Comparison of ENCODE assay signal across 8 cellular contexts in the genomic region with DNA sequence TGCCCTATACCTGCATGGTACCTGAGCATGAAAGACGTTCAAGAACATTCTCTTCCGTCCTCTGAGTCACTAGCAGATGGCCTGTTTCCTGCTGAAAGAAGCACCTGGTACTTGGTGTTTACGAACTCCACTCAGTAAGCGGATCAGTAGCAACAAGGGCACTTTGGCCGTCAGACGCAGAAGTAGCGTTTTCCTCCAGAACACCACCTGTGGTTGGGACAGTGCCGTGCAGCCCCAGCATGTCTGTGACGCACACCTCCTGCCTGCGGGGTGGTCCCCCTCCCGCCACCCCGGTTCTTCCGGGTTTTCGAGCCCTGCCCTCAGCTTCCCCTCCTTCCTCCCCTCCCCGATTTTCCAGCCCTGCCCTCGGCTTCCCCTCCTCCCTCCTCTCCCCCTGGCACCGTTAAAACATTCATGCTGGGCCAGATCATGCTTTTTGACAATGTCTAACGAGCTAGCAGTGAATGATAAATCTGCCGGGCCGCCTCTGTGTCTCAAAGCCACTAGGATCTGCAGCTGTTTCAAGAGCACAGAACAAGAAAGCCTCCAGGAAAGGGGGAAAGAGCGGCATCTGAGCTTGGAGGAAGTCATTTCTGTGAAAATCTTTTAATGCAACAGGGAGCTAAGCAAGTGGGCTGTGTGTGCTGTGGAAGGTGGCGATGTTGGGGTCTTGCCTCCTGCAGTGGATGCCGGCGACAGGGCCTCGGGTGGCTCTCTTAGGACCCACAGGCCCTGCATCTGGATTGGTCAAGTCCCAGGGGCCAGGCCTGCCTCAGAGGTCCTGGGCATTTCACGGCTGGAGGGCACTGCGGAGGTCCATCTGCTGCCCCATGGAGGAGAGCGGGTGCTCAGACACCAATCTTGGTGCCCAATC.
DNase-seq lines count a peak whose midpoint lies in the region; ATAC-seq and TF ChIP-seq lines count a peak whose summit lies in the region.

No MANE protein-coding gene starts in this region.

- peaks cover 11 to 23% (median 18%) of the 10 kb centered on the region in 3 donors for H3K27me3 Mint-ChIP-seq in CD14-positive monocyte (ENCODE audit: low read depth in 3 of 3)

- no peaks in the 10 kb centered on the region for H3K27me3 ChIP-seq in right lobe of liver
- H3K27me3 ChIP-seq in transverse colon, result peaks cover 9% of the 10 kb centered on the region

- H3K4me1 Mint-ChIP-seq in CD14-positive monocyte, result peaks cover 56% of the 10 kb centered on the region

- intact Hi-C loops in CD14-positive monocyte (cut with micrococcal nuclease) (loop anchor here in 1 of 2 donors (10.0 kb wide), 2 partner anchors 125 to 575 kb away; no protein-coding TSS in a partner anchor), right lobe of liver (cut with DNase I) (no loop called here), transverse colon (cut with DNase I; ENCODE audit: low total_unique reads) (no loop called here)

- peak overlapping the region in 5 of 7 donors; percentile 10 to 82 (median 71) for H3K27ac Mint-ChIP-seq in CD14-positive monocyte

- TF ChIP-seq EP300 in transverse colon (IDR thresholded peaks at IDR 0.05; ENCODE audit: low read depth), result no peak

- no peaks in the 10 kb centered on the region for H3K36me3 Mint-ChIP-seq in CD14-positive monocyte

- H3K4me3 ChIP-seq in right lobe of liver, result no peak overlapping the region
- no peak overlapping the region for H3K4me3 ChIP-seq in transverse colon

- peak; percentile 96 for ATAC-seq in GM21723 (IDR thresholded peaks at IDR 0.05; ENCODE audit: unreplicated experiment)
- peak; percentile 28 to 63 (median 34) for ATAC-seq in right lobe of liver
- ATAC-seq in GM19455 (IDR thresholded peaks at IDR 0.05; ENCODE audit: unreplicated experiment), result no peak

- H3K4me1 ChIP-seq in right lobe of liver (peaks cover 0 to 4% (median 0%) of the 10 kb centered on the region in 4 donors), transverse colon (peaks cover 0 to 5% (median 4%) of the 10 kb centered on the region in 4 donors)

- 65% methylated on average over 14 of the region's 28 CpGs for WGBS in right lobe of liver (ENCODE audit: insufficient coverage, low coverage, low lambda C conversion rate, missing lambda C conversion rate)
- 33 to 44% methylated on average over 7 to 28 of the region's 28 CpGs for WGBS in transverse colon (ENCODE audit: low coverage in 1 of 2), 2 donors

- H3K27ac ChIP-seq in right lobe of liver (no peak overlapping the region), transverse colon (peak overlapping the region in 1 of 4 donors; percentile 57)

- DNase-seq in CD14-positive monocyte (ENCODE audit: low spot score) (peak; percentile 61), NCI-H187 treated with DMSO at 0.1 percent for 48 hours (lab: John Stamatoyannopoulos, UW) (peak; percentile 51), activated T-cell treated with anti-CD3 and anti-CD28 coated beads for 24 hours (ENCODE audit: low read depth) (peak; percentile 16), right lobe of liver (peak in 2 of 3 donors; percentile 44 to 56), transverse colon (peak; percentile 73), GM13977 (ENCODE audit: low spot score) (no peak)

- no peaks in the 10 kb centered on the region for H3K36me3 ChIP-seq in right lobe of liver
- H3K36me3 ChIP-seq in transverse colon, result no peaks in the 10 kb centered on the region

- H3K9me3 ChIP-seq in right lobe of liver, result no peaks in the 10 kb centered on the region
- H3K9me3 ChIP-seq in transverse colon, result no peaks in the 10 kb centered on the region

- peaks cover 0 to 10% (median 0%) of the 10 kb centered on the region in 7 donors for H3K9me3 Mint-ChIP-seq in CD14-positive monocyte

- H3K4me3 Mint-ChIP-seq in CD14-positive monocyte, result peak overlapping the region; percentile 70 to 80

- TF ChIP-seq POLR2A in right lobe of liver (IDR thresholded peaks at IDR 0.05) (no peak), transverse colon (IDR thresholded peaks at IDR 0.05) (no peak)

- in situ Hi-C loops in transverse colon (cut with MboI; ENCODE audit: low pct_ligation_motif_present in 1 of 4, low pct_unique_long_range_greater_than_20kb in 1 of 4, low sequenced_read_pairs in 3 of 4) (no loop called here), GM13977 (cut with MboI; ENCODE audit: low pct_unique_long_range_greater_than_20kb, low sequenced_read_pairs, unreplicated experiment) (no loop called here)

- TF ChIP-seq CTCF in CD14-positive monocyte (IDR thresholded peaks at IDR 0.05), result no peak
- no peak for TF ChIP-seq CTCF in right lobe of liver (IDR thresholded peaks at IDR 0.05)
- peak in 1 of 5 experiments; percentile 17 for TF ChIP-seq CTCF in transverse colon (IDR thresholded peaks at IDR 0.05)
- no peak for TF ChIP-seq CTCF in GM13977 (IDR thresholded peaks at IDR 0.05; ENCODE audit: extremely low read depth, insufficient read depth, missing control alignments)
